In the genomic region with DNA sequence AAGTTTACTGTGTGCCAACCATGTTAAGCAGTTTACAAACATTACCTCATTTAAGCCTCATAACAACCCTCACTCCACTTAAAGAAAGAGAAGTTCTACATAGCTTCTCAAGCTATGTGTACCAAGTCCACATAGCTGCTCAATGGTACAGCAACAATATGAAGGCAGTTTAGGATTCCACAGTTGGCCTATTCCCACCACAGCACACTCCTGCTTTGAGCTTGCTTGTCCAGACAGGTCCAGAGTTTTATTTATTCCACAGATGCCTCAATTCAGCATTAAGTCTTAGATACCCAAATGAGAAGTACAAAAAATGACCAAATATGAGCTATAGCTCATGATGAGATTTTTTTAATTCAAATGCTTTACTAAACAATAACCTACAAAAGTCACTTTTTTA, we compare ENCODE assay signal across 33 cellular contexts.
"Had no signal": no experiment of that assay in that cellular context is flagged by ENCODE, and none has a peak within 500 bp of the region (broad histone marks: within the 10 kb centered on the region; RNA-seq: fewer than 3 reads in every experiment).

No MANE protein-coding gene starts in this region.

- H3K4me3 ChIP-seq: adrenal gland, body of pancreas had no signal

- H3K27ac ChIP-seq: adrenal gland, body of pancreas, brain microvascular endothelial cell, VCaP had no signal

- H3K27me3 ChIP-seq: adrenal gland, body of pancreas, brain microvascular endothelial cell had no signal

- H3K9me3 ChIP-seq: adrenal gland had no signal

- H3K36me3 ChIP-seq: adrenal gland, brain microvascular endothelial cell had no signal

- DNase-seq: activated B cell treated with CpG ODN at 0.5 μM for 24 hours; activated CD4-positive, alpha-beta memory T cell treated with anti-CD3 and anti-CD28 coated beads for 36 hours; activated CD4-positive, alpha-beta T cell treated with anti-CD3 and anti-CD28 coated beads for 4 hours; activated CD4-positive, alpha-beta T cell treated with anti-CD3 and anti-CD28 coated beads, Interleukin-2, amount 10 ng/mL, durations not matched to agents 24 days and 14 days; activated CD4-positive, alpha-beta T cell treated with anti-CD3 and anti-CD28 coated beads, Interleukin-2, amount 50 U/mL, for 1 hour; activated CD4-positive, alpha-beta T cell treated with anti-CD3 and anti-CD28 coated beads, Interleukin-2, amount 50 U/mL, for 4 hours; activated CD4-positive, CD25-positive, alpha-beta regulatory T cell treated with anti-CD3 and anti-CD28 coated beads, Interleukin-2, amount 50 U/mL, for 72 hours; activated CD8-positive, alpha-beta memory T cell treated with anti-CD3 and anti-CD28 coated beads, Interleukin-2, amount 50 U/mL, for 4 hours; activated CD8-positive, alpha-beta T cell treated with anti-CD3 and anti-CD28 coated beads for 36 hours; activated effector memory CD4-positive, alpha-beta T cell treated with anti-CD3 and anti-CD28 coated beads, Interleukin-2, amount 50 U/mL, for 16 hours; activated gamma-delta T cell treated with Interleukin-2 at 50 U/mL for 16 hours; activated naive CD4-positive, alpha-beta T cell; activated naive CD4-positive, alpha-beta T cell treated with anti-CD3 and anti-CD28 coated beads for 36 hours; activated naive CD4-positive, alpha-beta T cell treated with anti-CD3 and anti-CD28 coated beads, Interleukin-2, amount 50 U/mL, for 16 hours; activated naive CD8-positive, alpha-beta T cell treated with anti-CD3 and anti-CD28 coated beads for 36 hours; activated T-cell treated with anti-CD3 and anti-CD28 coated beads for 4 hours; activated T-cell treated with anti-CD3 and anti-CD28 coated beads, Interleukin-2, amount 50 U/mL, for 1 hour; activated T-cell treated with anti-CD3 and anti-CD28 coated beads, Interleukin-2, amount 50 U/mL, for 4 hours; activated T-cell treated with anti-CD3 and anti-CD28 coated beads, Interleukin-2, amount 50 U/mL, for 72 hours; adrenal gland; amniotic stem cell; aorta; body of pancreas; brain microvascular endothelial cell; central memory CD4-positive, alpha-beta T cell; T-helper 1 cell; T-helper 2 cell; T-helper 9 cell had no signal

- FAIRE-seq: astrocyte, TTC549 had no signal

- H3K4me1 ChIP-seq: body of pancreas had no signal

- ATAC-seq: activated CD8-positive, alpha-beta T cell treated with anti-CD3 and anti-CD28 coated beads for 36 hours; activated naive CD4-positive, alpha-beta T cell treated with anti-CD3 and anti-CD28 coated beads, Interleukin-2, amount 50 U/mL, for 72 hours; activated T-cell treated with anti-CD3 and anti-CD28 coated beads, Interleukin-2, amount 50 U/mL, for 4 hours; activated T-cell treated with anti-CD3 and anti-CD28 coated beads, Interleukin-2, amount 50 U/mL, for 72 hours; activated T-helper 17 cell treated with anti-CD3 and anti-CD28 coated beads, Interleukin-2, amount 50 U/mL, for 72 hours; body of pancreas had no signal
